26 cellular contexts compared by ENCODE assay signal in the genomic region with DNA sequence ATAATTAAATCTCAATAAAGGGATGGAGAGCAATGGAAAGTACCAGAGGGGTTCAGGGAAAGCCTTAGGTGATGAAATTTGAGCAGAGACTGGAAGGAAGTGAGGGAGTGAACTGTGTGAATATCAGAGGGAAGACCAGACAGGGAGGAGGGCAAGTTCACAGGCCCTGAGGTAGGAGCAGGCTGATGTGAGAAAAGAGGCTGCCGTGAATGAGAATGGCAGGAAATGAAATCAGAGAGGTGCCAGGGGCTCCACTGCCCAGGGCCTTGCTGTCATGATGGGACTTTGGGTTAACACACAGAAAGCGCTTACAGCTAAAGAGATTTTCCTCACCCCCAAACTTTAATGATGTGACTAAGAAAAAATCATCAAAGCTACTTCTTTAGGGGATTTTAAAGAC. TPM values are rescaled to one million over a fixed set of nuclear protein-coding genes. Genes with fewer than 3 reads are reported as not detected.
DNase-seq lines count a peak whose midpoint lies in the region; ATAC-seq and TF ChIP-seq lines count a peak whose summit lies in the region.
"Had no signal": no experiment of that assay in that cellular context is flagged by ENCODE, and none has a peak within 500 bp of the region (broad histone marks: within the 10 kb centered on the region; RNA-seq: fewer than 3 reads in every experiment).

No MANE protein-coding gene starts in this region.

- no peaks in the 10 kb centered on the region for H3K36me3 ChIP-seq in uterus
- H3K36me3 ChIP-seq: HAP-1, lower lobe of right lung, upper lobe of left lung had no signal

- CTCF ChIA-PET in activated naive CD4-positive, alpha-beta T cell treated with anti-CD3 and anti-CD28 coated beads for 36 hours (lab: Charles Lee), result interaction anchor here (0.9 kb wide), 1 partner anchor 86 kb away, joined by 3 read pairs; no protein-coding TSS in a partner anchor
- CTCF ChIA-PET in activated naive CD4-positive, alpha-beta T cell treated with anti-CD3 and anti-CD28 coated beads, Interleukin-2, amount 10 ng/mL, durations not matched to agents 7 days and 5 days (lab: Charles Lee), result no interaction called here
- CTCF ChIA-PET in WTC11 (lab: Charles Lee), result no interaction called here

- no peak overlapping the region for H3K27ac ChIP-seq in uterus
- H3K27ac ChIP-seq: coronary artery, lower lobe of right lung, RWPE1, skin epidermis, upper lobe of left lung had no signal

- ATAC-seq in WTC11, result peak; percentile 68
- no peak for ATAC-seq in GM21619 (IDR thresholded peaks at IDR 0.05; ENCODE audit: unreplicated experiment)
- ATAC-seq: activated CD4-positive, alpha-beta T cell treated with anti-CD3 and anti-CD28 coated beads for 36 hours; lower lobe of right lung had no signal

- TF ChIP-seq POLR2A in uterus (IDR thresholded peaks at IDR 0.05), result no peak

- H3K27ac Mint-ChIP-seq in activated naive CD4-positive, alpha-beta T cell treated with anti-CD3 and anti-CD28 coated beads for 36 hours, result no peak overlapping the region
- no peak overlapping the region for H3K27ac Mint-ChIP-seq in activated naive CD4-positive, alpha-beta T cell treated with anti-CD3 and anti-CD28 coated beads, Interleukin-2, amount 10 ng/mL, durations not matched to agents 7 days and 5 days
- H3K27ac Mint-ChIP-seq in WTC11, result 0 out of 2 replicates have a peak overlapping the region, but pooled peaks have one; percentile 1
- H3K27ac Mint-ChIP-seq: activated CD4-positive, alpha-beta T cell treated with anti-CD3 and anti-CD28 coated beads for 36 hours; activated T-cell treated with anti-CD3 and anti-CD28 coated beads, Interleukin-2, amount 50 U/mL, for 24 hours had no signal

- peaks cover 11% of the 10 kb centered on the region for H3K4me1 Mint-ChIP-seq in activated naive CD4-positive, alpha-beta T cell treated with anti-CD3 and anti-CD28 coated beads for 36 hours (ENCODE audit: low read depth)
- H3K4me1 Mint-ChIP-seq in activated naive CD4-positive, alpha-beta T cell treated with anti-CD3 and anti-CD28 coated beads, Interleukin-2, amount 10 ng/mL, durations not matched to agents 7 days and 5 days, result no peaks in the 10 kb centered on the region
- peaks cover 32% of the 10 kb centered on the region for H3K4me1 Mint-ChIP-seq in WTC11

- no peaks in the 10 kb centered on the region for H3K9me3 ChIP-seq in uterus
- H3K9me3 ChIP-seq: HAP-1, lower lobe of right lung, upper lobe of left lung had no signal

- no peaks in the 10 kb centered on the region for H3K27me3 Mint-ChIP-seq in activated naive CD4-positive, alpha-beta T cell treated with anti-CD3 and anti-CD28 coated beads for 36 hours (ENCODE audit: low read depth)
- peaks cover 10% of the 10 kb centered on the region for H3K27me3 Mint-ChIP-seq in activated naive CD4-positive, alpha-beta T cell treated with anti-CD3 and anti-CD28 coated beads, Interleukin-2, amount 10 ng/mL, durations not matched to agents 7 days and 5 days
- no peaks in the 10 kb centered on the region for H3K27me3 Mint-ChIP-seq in WTC11 (ENCODE audit: low read depth)
- H3K27me3 Mint-ChIP-seq: activated CD4-positive, alpha-beta T cell treated with anti-CD3 and anti-CD28 coated beads for 36 hours; activated T-cell treated with anti-CD3 and anti-CD28 coated beads, Interleukin-2, amount 50 U/mL, for 24 hours had no signal

- H3K36me3 Mint-ChIP-seq in activated naive CD4-positive, alpha-beta T cell treated with anti-CD3 and anti-CD28 coated beads for 36 hours (ENCODE audit: low read depth), result no peaks in the 10 kb centered on the region
- H3K36me3 Mint-ChIP-seq in activated naive CD4-positive, alpha-beta T cell treated with anti-CD3 and anti-CD28 coated beads, Interleukin-2, amount 10 ng/mL, durations not matched to agents 7 days and 5 days, result no peaks in the 10 kb centered on the region
- no peaks in the 10 kb centered on the region for H3K36me3 Mint-ChIP-seq in WTC11

- H3K9me3 Mint-ChIP-seq in activated naive CD4-positive, alpha-beta T cell treated with anti-CD3 and anti-CD28 coated beads for 36 hours, result no peaks in the 10 kb centered on the region
- no peaks in the 10 kb centered on the region for H3K9me3 Mint-ChIP-seq in activated naive CD4-positive, alpha-beta T cell treated with anti-CD3 and anti-CD28 coated beads, Interleukin-2, amount 10 ng/mL, durations not matched to agents 7 days and 5 days
- no peaks in the 10 kb centered on the region for H3K9me3 Mint-ChIP-seq in WTC11
- H3K9me3 Mint-ChIP-seq: activated T-cell treated with anti-CD3 and anti-CD28 coated beads, Interleukin-2, amount 50 U/mL, for 24 hours; CD8-positive, alpha-beta memory T cell had no signal

- no peaks in the 10 kb centered on the region for H3K27me3 ChIP-seq in uterus
- H3K27me3 ChIP-seq: upper lobe of left lung had no signal

- intact Hi-C loops in activated naive CD4-positive, alpha-beta T cell treated with anti-CD3 and anti-CD28 coated beads for 36 hours (cut with micrococcal nuclease), result loop anchor here (10.0 kb wide), 1 partner anchor 346 kb away; no protein-coding TSS in a partner anchor
- intact Hi-C loops in uterus (cut with DNase I; ENCODE audit: low total_unique reads), result no loop called here

- DNase-seq in activated naive CD4-positive, alpha-beta T cell treated with anti-CD3 and anti-CD28 coated beads for 36 hours, result peak; percentile 21
- DNase-seq in activated naive CD4-positive, alpha-beta T cell treated with anti-CD3 and anti-CD28 coated beads, Interleukin-2, amount 10 ng/mL, durations not matched to agents 7 days and 5 days, result no peak
- DNase-seq in WTC11 (ENCODE audit: low spot score), result no peak
- DNase-seq in left kidney (ENCODE audit: low read depth, low spot score), result peak; percentile 59
- DNase-seq in COLO668 (lab: John Stamatoyannopoulos, UW; ENCODE audit: unreplicated experiment), result no peak
- DNase-seq in uterus, result no peak
- DNase-seq in mesenteric fat pad (ENCODE audit: low spot score), result no peak
- DNase-seq: activated CD4-positive, alpha-beta T cell treated with anti-CD3 and anti-CD28 coated beads for 36 hours; activated naive CD4-positive, alpha-beta T cell treated with Interleukin-2 at 50 U/mL for 16 hours; activated T-cell treated with anti-CD3 and anti-CD28 coated beads, Interleukin-2, amount 50 U/mL, for 24 hours; CD8-positive, alpha-beta memory T cell; DMS53; KBM-7; lower lobe of right lung; NCI-H526 treated with DMSO at 0.1 percent for 48 hours; occipital lobe; stimulated activated CD4-positive, alpha-beta T cell treated with anti-CD3 and anti-CD28 coated beads, Interleukin-2, amount 100 ng/mL, for 24 hours; substantia nigra; upper lobe of left lung had no signal

- no peak overlapping the region for H3K4me3 ChIP-seq in uterus
- H3K4me3 ChIP-seq: coronary artery, HAP-1, lower lobe of right lung, skin epidermis, upper lobe of left lung had no signal

- TF ChIP-seq CTCF in WTC11 (IDR thresholded peaks at IDR 0.05), result no peak
- no peak for TF ChIP-seq CTCF in uterus (IDR thresholded peaks at IDR 0.05)

- H3K4me1 ChIP-seq in uterus, result no peaks in the 10 kb centered on the region
- H3K4me1 ChIP-seq: HAP-1, lower lobe of right lung, upper lobe of left lung had no signal

- POLR2A ChIA-PET in WTC11 (lab: Charles Lee), result no interaction called here

- no peak overlapping the region for H3K4me3 Mint-ChIP-seq in activated naive CD4-positive, alpha-beta T cell treated with anti-CD3 and anti-CD28 coated beads for 36 hours
- H3K4me3 Mint-ChIP-seq in activated naive CD4-positive, alpha-beta T cell treated with anti-CD3 and anti-CD28 coated beads, Interleukin-2, amount 10 ng/mL, durations not matched to agents 7 days and 5 days, result no peak overlapping the region
- no peak overlapping the region for H3K4me3 Mint-ChIP-seq in WTC11
- H3K4me3 Mint-ChIP-seq: activated CD4-positive, alpha-beta T cell treated with anti-CD3 and anti-CD28 coated beads for 36 hours; activated T-cell treated with anti-CD3 and anti-CD28 coated beads, Interleukin-2, amount 50 U/mL, for 24 hours; CD8-positive, alpha-beta memory T cell had no signal

TF ChIP-seq in WTC11, 78 proteins besides CTCF, POLR2A, EP300 and RAD21:
- TF ChIP-seq NR1H2 (CRISPR knock-in tag; IDR thresholded peaks at IDR 0.05), result no peak
- no peak for TF ChIP-seq NR3C1 (CRISPR knock-in tag; conservative IDR thresholded peaks at IDR 0.05; ENCODE audit: low read depth)
- TF ChIP-seq ETV6 (CRISPR knock-in tag; IDR thresholded peaks at IDR 0.05), result no peak
- TF ChIP-seq, protein P1, sequence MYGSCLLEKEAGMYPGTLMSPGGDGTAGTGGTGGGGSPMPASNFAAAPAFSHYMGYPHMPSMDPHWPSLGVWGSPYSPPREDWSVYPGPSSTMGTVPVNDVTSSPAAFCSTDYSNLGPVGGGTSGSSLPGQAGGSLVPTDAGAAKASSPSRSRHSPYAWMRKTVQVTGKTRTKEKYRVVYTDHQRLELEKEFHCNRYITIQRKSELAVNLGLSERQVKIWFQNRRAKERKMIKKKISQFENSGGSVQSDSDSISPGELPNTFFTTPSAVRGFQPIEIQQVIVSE (CRISPR knock-in tag; IDR thresholded peaks at IDR 0.05; ENCODE audit: borderline replicate concordance), result no peak
- TF ChIP-seq GTF2I (CRISPR knock-in tag; conservative IDR thresholded peaks at IDR 0.05), result no peak

RNA-seq across cellular contexts. Expression of gene MARCHF4, which starts 53.8 kb away (rescaled TPM):
- total RNA-seq in activated naive CD4-positive, alpha-beta T cell treated with anti-CD3 and anti-CD28 coated beads for 36 hours, result not detected
- 1.7 to 2.6 TPM (median 1.7 TPM) in 3 replicates for total RNA-seq in WTC11 (2021)
- total RNA-seq in uterus, result under 1 TPM in 1 of 4 donors, not detected in 3; 0.07 TPM
- not detected for total RNA-seq in mesenteric fat pad
- total RNA-seq: activated CD4-positive, alpha-beta T cell treated with anti-CD3 and anti-CD28 coated beads for 36 hours; activated CD8-positive, alpha-beta memory T cell treated with anti-CD3 and anti-CD28 coated beads for 36 hours; CD8-positive, alpha-beta memory T cell; T-helper 1 cell treated with Interleukin-12 subunit alpha and Interleukin-12 subunit beta and Interleukin-4 antibody, amounts not matched to agents 30 ng/mL and 1 ng/mL, for 36 hours had no signal

Comparison
In these comparisons a context has a peak if more than half of its experiments do, and no peak if none do; other contexts are left out.
1. DNase-seq: peak in activated naive CD4-positive, alpha-beta T cell treated with anti-CD3 and anti-CD28 coated beads for 36 hours (single experiment) and left kidney (single experiment); none in activated naive CD4-positive, alpha-beta T cell treated with anti-CD3 and anti-CD28 coated beads, Interleukin-2, amount 10 ng/mL, durations not matched to agents 7 days and 5 days (single experiment), WTC11 (single experiment), COLO668 (single experiment), uterus (0 of 2) and mesenteric fat pad (single experiment).